In the genomic region with DNA sequence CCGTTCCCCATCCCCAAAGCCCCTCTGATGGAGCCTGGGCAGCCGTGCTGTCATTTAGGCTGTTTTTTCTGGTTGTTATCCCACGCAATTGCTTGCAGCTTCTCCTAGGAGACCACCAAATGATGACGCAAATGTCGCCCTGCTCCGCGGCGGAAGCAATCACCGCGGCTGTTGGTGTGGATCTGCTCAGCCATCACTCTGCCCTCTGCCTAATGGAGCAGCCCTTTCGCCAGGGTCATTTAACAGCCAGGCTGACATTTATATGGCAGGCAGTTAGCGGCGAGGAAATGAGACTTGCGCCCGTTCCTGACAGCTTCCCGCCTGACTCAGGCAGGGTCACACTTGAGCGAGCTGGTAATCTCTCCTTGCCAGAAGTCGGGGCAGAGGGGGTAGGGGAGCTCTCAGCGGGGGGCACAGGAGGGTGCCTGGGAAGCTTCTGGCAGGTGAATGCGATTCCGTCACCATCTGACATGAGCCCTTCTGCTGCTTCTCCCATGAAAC, we compare ENCODE assay signal across 12 cellular contexts.
A peak's percentile ranks its signal among the peaks of the same experiment; 100 is the strongest.
DNase-seq lines count a peak whose midpoint lies in the region; ATAC-seq and TF ChIP-seq lines count a peak whose summit lies in the region.
"Had no signal": no experiment of that assay in that cellular context is flagged by ENCODE, and none has a peak within 500 bp of the region (broad histone marks: within the 10 kb centered on the region; RNA-seq: fewer than 3 reads in every experiment).

No MANE protein-coding gene starts in this region.

- POLR2A ChIA-PET in naive thymus-derived CD4-positive, alpha-beta T cell (lab: Charles Lee): no interaction called here

- ATAC-seq in naive thymus-derived CD4-positive, alpha-beta T cell: peak; percentile 34
- ATAC-seq: activated T-helper 17 cell treated with anti-CD3 and anti-CD28 coated beads, Interleukin-2, amount 50 U/mL, for 72 hours; T-helper 17 cell had no signal

- no peak overlapping the region for H3K27ac ChIP-seq in naive thymus-derived CD4-positive, alpha-beta T cell (ENCODE audit: low read depth, low read length)
- H3K27ac ChIP-seq: hepatocyte had no signal

- no peak overlapping the region for H3K27ac Mint-ChIP-seq in naive thymus-derived CD4-positive, alpha-beta T cell
- H3K27ac Mint-ChIP-seq: activated T-helper 17 cell treated with anti-CD3 and anti-CD28 coated beads, Interleukin-2, amount 50 U/mL, for 72 hours; T-helper 17 cell had no signal

- H3K9me3 ChIP-seq in naive thymus-derived CD4-positive, alpha-beta T cell (ENCODE audit: control insufficient read depth in 2 of 3, low read length in 3 of 3): no peaks in the 10 kb centered on the region

- DNase-seq in G401 (ENCODE audit: low spot score) (peak; percentile 5), NCI-H1092 (lab: John Stamatoyannopoulos, UW) (peak; percentile 40), astrocyte of the cerebellum (ENCODE audit: low read depth) (peak; percentile 15), RPMI8226 (no peak), cortex of kidney (lab: John Stamatoyannopoulos, UW) (no peak), mesenteric fat pad (ENCODE audit: low spot score) (no peak), iPS-NIHi7 (ENCODE audit: extremely low spot score) (no peak)
- DNase-seq in naive thymus-derived CD4-positive, alpha-beta T cell: no peak
- DNase-seq: NCI-H446, T-helper 17 cell had no signal

- H3K4me1 ChIP-seq in naive thymus-derived CD4-positive, alpha-beta T cell (ENCODE audit: control insufficient read depth in 2 of 2, insufficient read depth in 2 of 2, low read length in 2 of 2): peaks cover 0 to 3% of the 10 kb centered on the region in 2 donors

- intact Hi-C loops in naive thymus-derived CD4-positive, alpha-beta T cell (cut with micrococcal nuclease): no loop called here

- H3K4me3 Mint-ChIP-seq in naive thymus-derived CD4-positive, alpha-beta T cell: no peak overlapping the region
- H3K4me3 Mint-ChIP-seq: activated T-helper 17 cell treated with anti-CD3 and anti-CD28 coated beads, Interleukin-2, amount 50 U/mL, for 72 hours; T-helper 17 cell had no signal

- peaks cover 0 to 4% (median 0%) of the 10 kb centered on the region in 11 donors for H3K9me3 Mint-ChIP-seq in naive thymus-derived CD4-positive, alpha-beta T cell
- H3K9me3 Mint-ChIP-seq: activated T-helper 17 cell treated with anti-CD3 and anti-CD28 coated beads, Interleukin-2, amount 50 U/mL, for 72 hours had no signal

- H3K4me3 ChIP-seq in astrocyte of the cerebellum (ENCODE audit: low read depth, low read length): no peak overlapping the region
- H3K4me3 ChIP-seq in naive thymus-derived CD4-positive, alpha-beta T cell (ENCODE audit: low read length): no peak overlapping the region
- H3K4me3 ChIP-seq: hepatocyte had no signal

- H3K4me1 Mint-ChIP-seq in naive thymus-derived CD4-positive, alpha-beta T cell: peaks cover 0 to 6% (median 0%) of the 10 kb centered on the region in 7 donors
- H3K4me1 Mint-ChIP-seq: activated T-helper 17 cell treated with anti-CD3 and anti-CD28 coated beads, Interleukin-2, amount 50 U/mL, for 72 hours had no signal

- peaks cover 9 to 32% (median 22%) of the 10 kb centered on the region in 5 donors for H3K27me3 Mint-ChIP-seq in naive thymus-derived CD4-positive, alpha-beta T cell

- H3K36me3 Mint-ChIP-seq in naive thymus-derived CD4-positive, alpha-beta T cell: no peaks in the 10 kb centered on the region

- no peaks in the 10 kb centered on the region for H3K27me3 ChIP-seq in naive thymus-derived CD4-positive, alpha-beta T cell (ENCODE audit: control insufficient read depth in 2 of 2, insufficient read depth in 2 of 2, low read length in 2 of 2)
- H3K27me3 ChIP-seq: hepatocyte had no signal

- no peaks in the 10 kb centered on the region for H3K36me3 ChIP-seq in naive thymus-derived CD4-positive, alpha-beta T cell (ENCODE audit: control insufficient read depth in 2 of 3, insufficient read depth in 3 of 3, low read length in 3 of 3)

- CTCF ChIA-PET in naive thymus-derived CD4-positive, alpha-beta T cell (lab: Charles Lee): no interaction called here

- no peak for TF ChIP-seq CTCF in astrocyte of the cerebellum (IDR thresholded peaks at IDR 0.05; ENCODE audit: low read depth, low read length, missing control alignments)

- in situ Hi-C loops in G401 (cut with HindIII; ENCODE audit: low sequenced_read_pairs): no loop called here
- in situ Hi-C loops in astrocyte of the cerebellum (cut with HindIII; ENCODE audit: low sequenced_read_pairs): loop anchor here (25.0 kb wide), 1 partner anchor 584 kb away; a partner anchor contains a TSS

Comparison
In these comparisons a context has a peak if more than half of its experiments do, and no peak if none do; other contexts are left out.
1. DNase-seq: peak in G401 (single experiment), NCI-H1092 (single experiment) and astrocyte of the cerebellum (single experiment); none in naive thymus-derived CD4-positive, alpha-beta T cell (0 of 9), RPMI8226 (single experiment), cortex of kidney (single experiment), mesenteric fat pad (single experiment) and iPS-NIHi7 (single experiment).